Comparison of ENCODE assay signal across 10 cellular contexts in the genomic region with DNA sequence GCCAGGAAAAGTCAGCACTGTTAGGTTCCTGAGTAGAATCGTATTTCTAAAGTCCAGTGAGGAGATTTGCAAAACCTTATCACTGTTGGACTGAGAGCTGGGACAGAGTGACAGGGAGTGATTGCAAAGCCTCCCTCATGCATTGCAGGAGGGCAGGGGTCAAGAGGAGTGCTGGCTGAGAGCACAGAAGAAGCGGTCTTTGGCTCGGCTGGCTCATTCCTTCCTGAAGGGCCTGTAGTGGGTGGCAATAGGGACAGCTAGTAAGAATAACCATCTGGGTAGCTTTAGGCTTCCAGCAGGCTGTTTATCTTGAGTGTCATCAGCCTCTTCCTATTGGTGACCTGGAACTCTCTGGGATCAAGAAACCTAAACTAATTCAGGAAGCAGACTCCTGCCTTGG. TPM values are rescaled to one million over a fixed set of nuclear protein-coding genes. Genes with fewer than 3 reads are reported as not detected.
A peak's percentile ranks its signal among the peaks of the same experiment; 100 is the strongest.
DNase-seq lines count a peak whose midpoint lies in the region; ATAC-seq and TF ChIP-seq lines count a peak whose summit lies in the region.
"Had no signal": no experiment of that assay in that cellular context is flagged by ENCODE, and none has a peak within 500 bp of the region (broad histone marks: within the 10 kb centered on the region; RNA-seq: fewer than 3 reads in every experiment).

No MANE protein-coding gene starts in this region.

- CTCF ChIA-PET in activated CD4-positive, alpha-beta memory T cell treated with anti-CD3 and anti-CD28 coated beads for 36 hours (lab: Charles Lee), result interaction anchor here (1.0 kb wide), 1 partner anchor 45 kb away, joined by 3 read pairs; no protein-coding TSS in a partner anchor
- CTCF ChIA-PET in activated CD4-positive, alpha-beta memory T cell treated with anti-CD3 and anti-CD28 coated beads, Interleukin-2, amount 10 ng/mL, durations not matched to agents 7 days and 5 days (lab: Charles Lee), result no interaction called here

- intact Hi-C loops in activated CD4-positive, alpha-beta memory T cell treated with anti-CD3 and anti-CD28 coated beads for 36 hours (cut with micrococcal nuclease), result no loop called here
- intact Hi-C loops in esophagus muscularis mucosa (cut with DNase I), result loop anchor here (5.0 kb wide), 1 partner anchor 105 kb away; no protein-coding TSS in a partner anchor
- intact Hi-C loops in mucosa of descending colon (cut with DNase I, micrococcal nuclease), result no loop called here

- no peaks in the 10 kb centered on the region for H3K9me3 Mint-ChIP-seq in activated CD4-positive, alpha-beta memory T cell treated with anti-CD3 and anti-CD28 coated beads for 36 hours
- no peaks in the 10 kb centered on the region for H3K9me3 Mint-ChIP-seq in activated CD4-positive, alpha-beta memory T cell treated with anti-CD3 and anti-CD28 coated beads, Interleukin-2, amount 10 ng/mL, durations not matched to agents 7 days and 5 days

- H3K27ac Mint-ChIP-seq in activated CD4-positive, alpha-beta memory T cell treated with anti-CD3 and anti-CD28 coated beads for 36 hours, result peak overlapping the region; percentile 36
- H3K27ac Mint-ChIP-seq in activated CD4-positive, alpha-beta memory T cell treated with anti-CD3 and anti-CD28 coated beads, Interleukin-2, amount 10 ng/mL, durations not matched to agents 7 days and 5 days, result no peak overlapping the region

- H3K4me3 ChIP-seq in esophagus muscularis mucosa (no peak overlapping the region), mucosa of descending colon (no peak overlapping the region), upper lobe of left lung (no peak overlapping the region)

- no peaks in the 10 kb centered on the region for H3K27me3 Mint-ChIP-seq in activated CD4-positive, alpha-beta memory T cell treated with anti-CD3 and anti-CD28 coated beads for 36 hours
- H3K27me3 Mint-ChIP-seq in activated CD4-positive, alpha-beta memory T cell treated with anti-CD3 and anti-CD28 coated beads, Interleukin-2, amount 10 ng/mL, durations not matched to agents 7 days and 5 days, result no peaks in the 10 kb centered on the region

- WGBS in esophagus muscularis mucosa, result 40% methylated on average over 3 of the region's 3 CpGs
- 20 to 26% methylated on average over 3 of the region's 3 CpGs for WGBS in upper lobe of left lung, 2 donors

- H3K27ac ChIP-seq in esophagus muscularis mucosa (replicated peaks in 1 of 4) (peak overlapping the region; percentile 71 to 80 (median 79)), upper lobe of left lung (peak overlapping the region in 3 of 4 donors; percentile 4 to 60 (median 24))
- H3K27ac ChIP-seq: KMS-11 had no signal

- H3K9me3 ChIP-seq in esophagus muscularis mucosa (no peaks in the 10 kb centered on the region), mucosa of descending colon (no peaks in the 10 kb centered on the region), upper lobe of left lung (no peaks in the 10 kb centered on the region)

- H3K36me3 ChIP-seq in esophagus muscularis mucosa, result peaks cover 0 to 50% (median 4%) of the 10 kb centered on the region in 4 donors
- no peaks in the 10 kb centered on the region for H3K36me3 ChIP-seq in mucosa of descending colon (ENCODE audit: low read depth)
- peaks cover 0 to 71% (median 21%) of the 10 kb centered on the region in 4 donors for H3K36me3 ChIP-seq in upper lobe of left lung

- peak; percentile 51 for ATAC-seq in mucosa of descending colon
- peak; percentile 77 to 90 for ATAC-seq in upper lobe of left lung (ENCODE audit: low FRiP score in 2 of 2)
- no peak for ATAC-seq in GM21367 (IDR thresholded peaks at IDR 0.05; ENCODE audit: unreplicated experiment)
- no peak for ATAC-seq in HG02759 (IDR thresholded peaks at IDR 0.05; ENCODE audit: unreplicated experiment)

- no peak for DNase-seq in activated CD4-positive, alpha-beta memory T cell treated with anti-CD3 and anti-CD28 coated beads for 36 hours
- DNase-seq in activated CD4-positive, alpha-beta memory T cell treated with anti-CD3 and anti-CD28 coated beads, Interleukin-2, amount 10 ng/mL, durations not matched to agents 7 days and 5 days, result no peak
- DNase-seq in esophagus muscularis mucosa (ENCODE audit: extremely low spot score) (peak; percentile 91), mucosa of descending colon (peak; percentile 41 to 55 (median 54)), upper lobe of left lung (peak in 1 of 2 donors; percentile 75), RPMI8226 (no peak)
- DNase-seq: activated naive CD4-positive, alpha-beta T cell had no signal

- POLR2A ChIA-PET in activated CD4-positive, alpha-beta memory T cell treated with anti-CD3 and anti-CD28 coated beads for 36 hours (lab: Charles Lee), result no interaction called here
- POLR2A ChIA-PET in activated CD4-positive, alpha-beta memory T cell treated with anti-CD3 and anti-CD28 coated beads, Interleukin-2, amount 10 ng/mL, durations not matched to agents 7 days and 5 days (lab: Charles Lee), result no interaction called here

- H3K4me1 Mint-ChIP-seq in activated CD4-positive, alpha-beta memory T cell treated with anti-CD3 and anti-CD28 coated beads for 36 hours (ENCODE audit: low read depth), result peaks cover 89% of the 10 kb centered on the region
- peaks cover 37% of the 10 kb centered on the region for H3K4me1 Mint-ChIP-seq in activated CD4-positive, alpha-beta memory T cell treated with anti-CD3 and anti-CD28 coated beads, Interleukin-2, amount 10 ng/mL, durations not matched to agents 7 days and 5 days

- H3K4me1 ChIP-seq in esophagus muscularis mucosa (peaks cover 19 to 80% (median 71%) of the 10 kb centered on the region in 4 donors), mucosa of descending colon (ENCODE audit: low read depth) (peaks cover 5% of the 10 kb centered on the region), upper lobe of left lung (peaks cover 29 to 50% (median 36%) of the 10 kb centered on the region in 4 donors)

- TF ChIP-seq POLR2A in esophagus muscularis mucosa (IDR thresholded peaks at IDR 0.05; ENCODE audit: low read depth) (no peak), upper lobe of left lung (IDR thresholded peaks at IDR 0.05) (no peak)

- H3K27me3 ChIP-seq in esophagus muscularis mucosa, result no peaks in the 10 kb centered on the region
- H3K27me3 ChIP-seq in upper lobe of left lung, result no peaks in the 10 kb centered on the region

- TF ChIP-seq EP300 in esophagus muscularis mucosa (IDR thresholded peaks at IDR 0.05) (no peak), upper lobe of left lung (IDR thresholded peaks at IDR 0.05) (no peak)

- no peak overlapping the region for H3K4me3 Mint-ChIP-seq in activated CD4-positive, alpha-beta memory T cell treated with anti-CD3 and anti-CD28 coated beads for 36 hours
- H3K4me3 Mint-ChIP-seq in activated CD4-positive, alpha-beta memory T cell treated with anti-CD3 and anti-CD28 coated beads, Interleukin-2, amount 10 ng/mL, durations not matched to agents 7 days and 5 days, result no peak overlapping the region

- TF ChIP-seq CTCF in esophagus muscularis mucosa (IDR thresholded peaks at IDR 0.05) (no peak), mucosa of descending colon (IDR thresholded peaks at IDR 0.05) (no peak), upper lobe of left lung (IDR thresholded peaks at IDR 0.05) (no peak)

- peaks cover 91% of the 10 kb centered on the region for H3K36me3 Mint-ChIP-seq in activated CD4-positive, alpha-beta memory T cell treated with anti-CD3 and anti-CD28 coated beads for 36 hours
- peaks cover 100% of the 10 kb centered on the region for H3K36me3 Mint-ChIP-seq in activated CD4-positive, alpha-beta memory T cell treated with anti-CD3 and anti-CD28 coated beads, Interleukin-2, amount 10 ng/mL, durations not matched to agents 7 days and 5 days (ENCODE audit: low read depth)

RNA-seq across cellular contexts. Expression of a gene that starts 53.4 kb away (rescaled TPM):
- total RNA-seq in activated CD4-positive, alpha-beta memory T cell treated with anti-CD3 and anti-CD28 coated beads for 36 hours, result 100 to 1,000 TPM; 440 to 442 TPM
- 100 to 1,000 TPM; 634 to 645 TPM for total RNA-seq in activated CD4-positive, alpha-beta memory T cell treated with anti-CD3 and anti-CD28 coated beads, Interleukin-2, amount 10 ng/mL, durations not matched to agents 7 days and 5 days
- 100 to 1,000 TPM; 212 to 292 (median 275) TPM for total RNA-seq in esophagus muscularis mucosa
- total RNA-seq in mucosa of descending colon, result 100 to 1,000 TPM; 105 to 154 (median 136) TPM
- 100 to 1,000 TPM; 454 to 696 (median 551) TPM for total RNA-seq in upper lobe of left lung

Comparison
In these comparisons a context has a peak if more than half of its experiments do, and no peak if none do; other contexts are left out.
1. DNase-seq: peak in esophagus muscularis mucosa (single experiment) and mucosa of descending colon (3 of 3); none in activated CD4-positive, alpha-beta memory T cell treated with anti-CD3 and anti-CD28 coated beads for 36 hours (single experiment), activated CD4-positive, alpha-beta memory T cell treated with anti-CD3 and anti-CD28 coated beads, Interleukin-2, amount 10 ng/mL, durations not matched to agents 7 days and 5 days (single experiment) and RPMI8226 (single experiment).
2. ATAC-seq: peak in mucosa of descending colon (single experiment) and upper lobe of left lung (2 of 2); none in GM21367 (single experiment) and HG02759 (single experiment).